Comparison of ENCODE assay signal across 1 cellular context in genomic region chr3:8606666-8607065, GRCh38.
TF ChIP-seq lines count a peak whose summit lies in the region.

No MANE protein-coding gene starts in this region.

TF ChIP-seq in SK-N-SH treated with all-trans-retinoic acid at 6 μM for 48 hours, 23 proteins besides CTCF, POLR2A, EP300 and RAD21 (continued from another document):
- TF ChIP-seq ESRRG (CRISPR knock-in tag; IDR thresholded peaks at IDR 0.05) (no peak), TCF4 (CRISPR knock-in tag; IDR thresholded peaks at IDR 0.05; ENCODE audit: borderline replicate concordance) (no peak), CSRNP3 (CRISPR knock-in tag; IDR thresholded peaks at IDR 0.05) (no peak), POU6F1 (CRISPR knock-in tag; IDR thresholded peaks at IDR 0.05; ENCODE audit: borderline replicate concordance, low read depth) (no peak), SNAI2 (CRISPR knock-in tag; IDR thresholded peaks at IDR 0.05) (no peak), ZNF70 (CRISPR knock-in tag; IDR thresholded peaks at IDR 0.05) (no peak), ZFP30 (CRISPR knock-in tag; IDR thresholded peaks at IDR 0.05) (no peak), OSR1 (CRISPR knock-in tag; IDR thresholded peaks at IDR 0.05) (no peak)
